Comparison of ENCODE assay signal across 9 cellular contexts in the genomic region with DNA sequence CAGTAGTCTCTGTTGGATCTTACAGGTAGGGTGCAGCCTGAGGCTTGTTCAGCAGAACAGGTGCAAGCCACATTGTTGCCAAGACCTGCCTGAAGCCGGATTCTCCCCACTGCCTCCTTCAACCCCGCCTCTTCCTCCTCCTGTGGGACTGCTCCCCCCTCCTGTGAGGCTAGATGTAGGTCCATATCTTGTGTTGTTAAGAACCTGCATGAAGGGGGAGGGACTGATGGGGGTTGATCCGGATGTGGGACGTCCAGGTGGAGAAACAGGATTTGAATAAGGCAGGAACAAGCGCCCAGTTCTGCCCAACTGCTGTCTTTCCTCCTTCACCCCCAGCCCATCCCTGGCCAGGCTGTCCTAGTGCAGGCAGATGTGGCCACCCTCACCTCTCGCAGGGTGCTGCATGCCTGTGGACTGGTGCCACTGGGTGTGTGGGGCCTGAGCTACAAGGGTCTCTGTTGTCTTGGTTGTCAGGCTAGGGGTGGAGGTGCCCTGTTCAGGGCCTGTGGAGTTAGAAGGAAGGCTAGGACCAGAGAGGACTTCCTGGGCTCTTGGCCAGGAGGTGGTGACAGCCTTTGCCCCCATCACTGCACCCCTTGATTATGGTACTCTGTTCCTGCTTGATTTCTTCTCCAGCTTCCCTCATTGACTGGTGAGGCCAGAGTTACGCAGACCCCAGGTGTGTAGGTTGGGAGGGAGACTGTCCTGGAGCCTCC. TPM values are rescaled to one million over a fixed set of nuclear protein-coding genes. Genes with fewer than 3 reads are reported as not detected.
DNase-seq lines count a peak whose midpoint lies in the region; ATAC-seq, FAIRE-seq and TF ChIP-seq lines count a peak whose summit lies in the region.
"Had no signal": no experiment of that assay in that cellular context is flagged by ENCODE, and none has a peak within 500 bp of the region (broad histone marks: within the 10 kb centered on the region; RNA-seq: fewer than 3 reads in every experiment).

No MANE protein-coding gene starts in this region.

- intact Hi-C loops in sigmoid colon (cut with DNase I), result no loop called here
- intact Hi-C loops in posterior cingulate gyrus (cut with DNase I), result no loop called here
- intact Hi-C loops in posterior vena cava (cut with DNase I), result no loop called here

- CTCF ChIA-PET in T-cell (lab: Charles Lee), result interaction anchor here (1.3 to 4.3 kb wide), 2 partner anchors 18 to 27 kb away, joined by 4 to 43 read pairs; partner anchors contain the start of gene ATG101 (in 1 of the 2)

- H3K27ac Mint-ChIP-seq in T-cell, result peak overlapping the region; percentile 32 to 93

- no peaks in the 10 kb centered on the region for H3K36me3 Mint-ChIP-seq in T-cell

- H3K9me3 Mint-ChIP-seq in T-cell, result no peaks in the 10 kb centered on the region

- peaks cover 34 to 41% (median 38%) of the 10 kb centered on the region in 3 donors for H3K4me1 Mint-ChIP-seq in T-cell

- H3K4me3 Mint-ChIP-seq in T-cell, result peak overlapping the region; percentile 88 to 90 (median 89)

- DNase-seq in GM12892 (ENCODE audit: insufficient read length) (no peak), T-cell (peak in 9 of 34 experiments; percentile 17 to 40 (median 35)), sigmoid colon (peak; percentile 82), GDM1 (lab: John Stamatoyannopoulos, UW) (no peak), posterior cingulate gyrus (no peak), posterior vena cava (ENCODE audit: low spot score) (no peak)

- no peaks in the 10 kb centered on the region for H3K27me3 ChIP-seq in esophagus (ENCODE audit: control insufficient read depth in 1 of 2, insufficient read depth in 2 of 2, low read length in 2 of 2)
- no peaks in the 10 kb centered on the region for H3K27me3 ChIP-seq in sigmoid colon

- ATAC-seq in T-cell (replicated peaks in 1 of 4) (peak in 1 of 4 experiments; percentile 4), HG03039 (IDR thresholded peaks at IDR 0.05; ENCODE audit: unreplicated experiment) (no peak)

- H3K36me3 ChIP-seq in esophagus (ENCODE audit: control insufficient read depth in 2 of 2, insufficient read depth in 2 of 2, low read length in 1 of 2), result peaks cover 0 to 5% of the 10 kb centered on the region in 2 donors
- H3K36me3 ChIP-seq in sigmoid colon, result peaks cover 3 to 17% (median 13%) of the 10 kb centered on the region in 4 donors
- H3K36me3 ChIP-seq: neutrophil had no signal

- no peak for TF ChIP-seq CTCF in sigmoid colon (IDR thresholded peaks at IDR 0.05)

- H3K4me3 ChIP-seq in esophagus (ENCODE audit: low read depth in 1 of 2, low read length in 2 of 2) (peak overlapping the region; percentile 32 to 53), sigmoid colon (peak overlapping the region; percentile 67 to 77 (median 68))

- WGBS in esophagus, 2 donors, result 43 to 45% methylated on average over 7 of the region's 7 CpGs
- WGBS in sigmoid colon, 2 donors, result 23 to 59% methylated on average over 7 of the region's 7 CpGs

- POLR2A ChIA-PET in T-cell (lab: Charles Lee), result interaction anchor here in 1 of 2 donors (2.8 kb wide), 1 partner anchor 27 kb away, joined by 16 read pairs; no protein-coding TSS in a partner anchor

- H3K4me1 ChIP-seq in esophagus (ENCODE audit: control insufficient read depth in 2 of 2, insufficient read depth in 2 of 2, low read length in 1 of 2), result peaks cover 4 to 12% of the 10 kb centered on the region in 2 donors
- peaks cover 0 to 73% (median 61%) of the 10 kb centered on the region in 4 donors for H3K4me1 ChIP-seq in sigmoid colon

- TF ChIP-seq POLR2A in GM12892 (IDR thresholded peaks at IDR 0.05; ENCODE audit: low read depth, low read length) (no peak), sigmoid colon (IDR thresholded peaks at IDR 0.05) (no peak)

- TF ChIP-seq EP300 in sigmoid colon (IDR thresholded peaks at IDR 0.05), result no peak

- peak overlapping the region; percentile 85 to 91 for H3K27ac ChIP-seq in esophagus (ENCODE audit: low read depth in 2 of 2, low read length in 1 of 2)
- peak overlapping the region; percentile 94 to 100 (median 96) for H3K27ac ChIP-seq in sigmoid colon
- H3K27ac ChIP-seq: neutrophil had no signal

- H3K27me3 Mint-ChIP-seq in T-cell, result peaks cover 0 to 4% of the 10 kb centered on the region in 2 donors

- FAIRE-seq in GM12892 (lab: Jason Lieb, UNC), result peak; percentile 21

- no peaks in the 10 kb centered on the region for H3K9me3 ChIP-seq in esophagus (ENCODE audit: control insufficient read depth in 2 of 2, insufficient read depth in 1 of 2, low read depth in 1 of 2, low read length in 1 of 2)
- H3K9me3 ChIP-seq in sigmoid colon, result no peaks in the 10 kb centered on the region
- H3K9me3 ChIP-seq: neutrophil had no signal

RNA-seq across cellular contexts. Expression of gene NR4A1, which starts 1.4 kb away (rescaled TPM):
- polyA plus RNA-seq in GM12892 (2012; ENCODE audit: missing spikeins), result 3.3 TPM
- total RNA-seq in T-cell, result 100 to 1,000 TPM in 1 of 5 donors, 10 to 100 TPM in 1, 1 to 10 TPM in 3; 5.9 to 103 (median 7.3) TPM
- 10 to 100 TPM in 1 of 2 donors, 1 to 10 TPM in 1; 6.3 to 10.6 TPM for polyA plus RNA-seq in esophagus
- 100 to 1,000 TPM in 3 of 4 donors, 10 to 100 TPM in 1; 41.7 to 276 (median 167) TPM for total RNA-seq in sigmoid colon
- 10 to 100 TPM; 31.2 to 65.9 (median 45.0) TPM for polyA plus RNA-seq in sigmoid colon
- total RNA-seq in posterior vena cava, result 100 to 1,000 TPM; 197 to 567 TPM

RNA-seq across cellular contexts. Expression of gene ATG101, which starts 17.1 kb away (rescaled TPM):
- 13.5 TPM for polyA plus RNA-seq in GM12892 (2012; ENCODE audit: missing spikeins)
- 10 to 100 TPM; 24.8 to 30.3 (median 25.9) TPM for total RNA-seq in T-cell
- 10 to 100 TPM; 16.3 to 43.0 TPM for polyA plus RNA-seq in esophagus
- total RNA-seq in sigmoid colon, result 10 to 100 TPM; 30.2 to 48.7 (median 38.2) TPM
- 10 to 100 TPM; 58.9 to 64.5 (median 61.7) TPM for polyA plus RNA-seq in sigmoid colon
- 10 to 100 TPM; 26.4 to 30.8 TPM for total RNA-seq in posterior vena cava

RNA-seq across cellular contexts. Expression of gene SMIM41, which starts 26.9 kb away (rescaled TPM):
- polyA plus RNA-seq in GM12892 (2012; ENCODE audit: missing spikeins), result not detected
- total RNA-seq in T-cell (under 1 TPM in 1 of 5 donors, not detected in 4; 0.41 TPM), sigmoid colon (1 to 10 TPM in 2 of 4 donors, under 1 TPM in 1, not detected in 1; 0.41 to 5.7 (median 1.2) TPM), posterior vena cava (under 1 TPM in 1 of 2 donors, not detected in 1; 0.19 TPM)
- polyA plus RNA-seq in esophagus (under 1 TPM; 0.18 to 0.22 TPM), sigmoid colon (under 1 TPM in 1 of 3 donors, not detected in 2; 0.61 TPM)

RNA-seq across cellular contexts. Expression of gene TAMALIN, which starts 45.9 kb away (rescaled TPM):
- polyA plus RNA-seq in GM12892 (2012; ENCODE audit: missing spikeins), result 0.57 TPM
- 100 to 1,000 TPM in 2 of 5 donors, 10 to 100 TPM in 3; 31.7 to 480 (median 38.4) TPM for total RNA-seq in T-cell
- 1 to 10 TPM; 6.1 to 7.4 TPM for polyA plus RNA-seq in esophagus
- total RNA-seq in sigmoid colon, result 10 to 100 TPM in 2 of 4 donors, 1 to 10 TPM in 2; 9.2 to 11.1 (median 10.1) TPM
- 10 to 100 TPM in 1 of 3 donors, 1 to 10 TPM in 2; 4.2 to 17.0 (median 4.9) TPM for polyA plus RNA-seq in sigmoid colon
- 10 to 100 TPM; 38.0 to 50.6 TPM for total RNA-seq in posterior vena cava
